ENCODE assay signal across 1 cellular context in the genomic region with DNA sequence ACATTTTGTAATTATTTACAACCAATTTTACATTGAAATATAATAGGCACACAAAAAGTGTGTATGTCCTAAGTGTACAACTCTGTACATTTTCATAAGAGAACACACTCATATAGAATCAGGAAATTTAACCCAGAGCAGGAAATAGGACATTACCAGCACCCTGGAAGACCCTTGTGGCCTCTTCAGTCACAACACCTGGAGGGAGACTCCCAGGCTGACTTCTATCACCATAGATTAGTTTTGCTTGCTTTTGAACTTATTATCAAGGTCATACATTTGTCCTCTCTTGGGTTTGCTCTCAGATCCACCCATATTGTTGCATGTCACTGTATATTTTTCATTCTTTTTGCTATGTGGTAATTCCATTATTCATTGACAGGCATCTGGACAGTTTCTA.
TF ChIP-seq lines count a peak whose summit lies in the region.

No MANE protein-coding gene starts in this region.

TF ChIP-seq in GM12878, 131 proteins besides CTCF, POLR2A, EP300 and RAD21:
- TF ChIP-seq ATF2 (IDR thresholded peaks at IDR 0.05; ENCODE audit: low read length) (no peak), NR2F1 (conservative IDR thresholded peaks at IDR 0.05) (no peak), ASH2L (IDR thresholded peaks at IDR 0.05; ENCODE audit: borderline replicate concordance, low read depth) (no peak), RBBP5 (conservative IDR thresholded peaks at IDR 0.05) (no peak), RAD51 (IDR thresholded peaks at IDR 0.05) (no peak), HDAC6 (IDR thresholded peaks at IDR 0.05; ENCODE audit: unreplicated experiment) (no peak), ETV6 (conservative IDR thresholded peaks at IDR 0.05 in 1 of 2, IDR thresholded peaks at IDR 0.05 in 1 of 2; ENCODE audit: borderline replicate concordance in 1 of 2, low read depth in 1 of 2) (peak in 1 of 2 experiments; percentile 81; a peak in 2 of 4 replicates), EGR1 (IDR thresholded peaks at IDR 0.05; ENCODE audit: borderline replicate concordance in 1 of 2, low read depth in 2 of 2, low read length in 2 of 2) (no peak), JUNB (IDR thresholded peaks at IDR 0.05) (0 out of 2 replicates have a peak, but pooled peaks have one; percentile 20), GABPA (IDR thresholded peaks at IDR 0.05; ENCODE audit: low read depth) (no peak), BACH1 (IDR thresholded peaks at IDR 0.05; ENCODE audit: borderline replicate concordance) (no peak), ZBED1 (IDR thresholded peaks at IDR 0.05; ENCODE audit: borderline replicate concordance) (no peak), USF1 (IDR thresholded peaks at IDR 0.05; ENCODE audit: borderline replicate concordance, extremely low read length, insufficient read depth, low read depth, low read length) (no peak), CREM (IDR thresholded peaks at IDR 0.05; ENCODE audit: low read depth) (no peak), EED (IDR thresholded peaks at IDR 0.05; ENCODE audit: low read depth) (no peak), ESRRA (IDR thresholded peaks at IDR 0.05; ENCODE audit: low read length) (0 out of 2 replicates have a peak, but pooled peaks have one; percentile 20), RUNX3 (IDR thresholded peaks at IDR 0.05; ENCODE audit: low read length) (no peak), NFXL1 (IDR thresholded peaks at IDR 0.05; ENCODE audit: borderline replicate concordance) (no peak), ATF7 (IDR thresholded peaks at IDR 0.05; ENCODE audit: low read depth) (no peak), PKNOX1 (IDR thresholded peaks at IDR 0.05) (no peak), NR2C1 (IDR thresholded peaks at IDR 0.05) (no peak), HCFC1 (IDR thresholded peaks at IDR 0.05; ENCODE audit: low read length) (no peak), IRF4 (IDR thresholded peaks at IDR 0.05; ENCODE audit: low read depth, low read length) (no peak), STAT1 (conservative IDR thresholded peaks at IDR 0.05) (no peak), SKIL (IDR thresholded peaks at IDR 0.05; ENCODE audit: low read depth, poor library complexity, severe bottlenecking) (no peak), IKZF2 (IDR thresholded peaks at IDR 0.05) (no peak), NFIC (IDR thresholded peaks at IDR 0.05; ENCODE audit: low read depth, low read length) (no peak), YBX1 (IDR thresholded peaks at IDR 0.05) (no peak), POLR2AphosphoS2 (IDR thresholded peaks at IDR 0.05; ENCODE audit: low read depth, low read length) (no peak), TAF1 (IDR thresholded peaks at IDR 0.05; ENCODE audit: borderline replicate concordance, low read depth, low read length) (no peak), CEBPZ (IDR thresholded peaks at IDR 0.05; ENCODE audit: low read depth, low read length) (no peak), TCF12 (IDR thresholded peaks at IDR 0.05; ENCODE audit: low read depth, low read length) (0 out of 2 replicates have a peak, but pooled peaks have one; percentile 11)
- TF ChIP-seq, protein P1, sequence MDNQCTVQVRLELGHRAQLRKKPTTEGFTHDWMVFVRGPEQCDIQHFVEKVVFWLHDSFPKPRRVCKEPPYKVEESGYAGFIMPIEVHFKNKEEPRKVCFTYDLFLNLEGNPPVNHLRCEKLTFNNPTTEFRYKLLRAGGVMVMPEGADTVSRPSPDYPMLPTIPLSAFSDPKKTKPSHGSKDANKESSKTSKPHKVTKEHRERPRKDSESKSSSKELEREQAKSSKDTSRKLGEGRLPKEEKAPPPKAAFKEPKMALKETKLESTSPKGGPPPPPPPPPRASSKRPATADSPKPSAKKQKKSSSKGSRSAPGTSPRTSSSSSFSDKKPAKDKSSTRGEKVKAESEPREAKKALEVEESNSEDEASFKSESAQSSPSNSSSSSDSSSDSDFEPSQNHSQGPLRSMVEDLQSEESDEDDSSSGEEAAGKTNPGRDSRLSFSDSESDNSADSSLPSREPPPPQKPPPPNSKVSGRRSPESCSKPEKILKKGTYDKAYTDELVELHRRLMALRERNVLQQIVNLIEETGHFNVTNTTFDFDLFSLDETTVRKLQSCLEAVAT (IDR thresholded peaks at IDR 0.05): no peak
TF ChIP-seq in GM12878: peak in this region for 4.
